ENCODE assay signal across 23 cellular contexts in genomic region chr11:92035488-92035887, GRCh38.
DNase-seq lines count a peak whose midpoint lies in the region; ATAC-seq, FAIRE-seq and TF ChIP-seq lines count a peak whose summit lies in the region.
"Had no signal": no experiment of that assay in that cellular context is flagged by ENCODE, and none has a peak within 500 bp of the region (broad histone marks: within the 10 kb centered on the region; RNA-seq: fewer than 3 reads in every experiment).

No MANE protein-coding gene starts in this region.

- dilution Hi-C loops in mammary epithelial cell (cut with HindIII; ENCODE audit: low sequenced_read_pairs): no loop called here

- H3K4me1 ChIP-seq in A549 (no peaks in the 10 kb centered on the region), mammary epithelial cell (ENCODE audit: insufficient read depth, low read length) (no peaks in the 10 kb centered on the region), right lobe of liver (no peaks in the 10 kb centered on the region), gastroesophageal sphincter (no peaks in the 10 kb centered on the region), A673 (ENCODE audit: insufficient read depth, low read length, poor library complexity, severe bottlenecking) (no peaks in the 10 kb centered on the region)
- H3K4me1 ChIP-seq: Peyer's patch, SJSA1 had no signal

- no peak for TF ChIP-seq CTCF in A549 (IDR thresholded peaks at IDR 0.05)
- no peak for TF ChIP-seq CTCF in mammary epithelial cell (conservative IDR thresholded peaks at IDR 0.05 in 1 of 2, IDR thresholded peaks at IDR 0.05 in 1 of 2; ENCODE audit: extremely low read depth in 1 of 2, insufficient read depth in 1 of 2, low read depth in 1 of 2, low read length in 2 of 2)
- TF ChIP-seq CTCF in right lobe of liver (IDR thresholded peaks at IDR 0.05): no peak
- no peak for TF ChIP-seq CTCF in gastroesophageal sphincter (IDR thresholded peaks at IDR 0.05)
- no peak for TF ChIP-seq CTCF in A673 (conservative IDR thresholded peaks at IDR 0.05; ENCODE audit: low read depth, low read length)
- no peak for TF ChIP-seq CTCF in GM10248 (IDR thresholded peaks at IDR 0.05; ENCODE audit: control extremely low read depth, extremely low read depth, low read depth, missing control alignments)

- H3K36me3 ChIP-seq in mammary epithelial cell (ENCODE audit: insufficient read depth, low read length) (no peaks in the 10 kb centered on the region), right lobe of liver (no peaks in the 10 kb centered on the region), gastroesophageal sphincter (no peaks in the 10 kb centered on the region), A673 (ENCODE audit: insufficient read depth, low read length, poor library complexity, severe bottlenecking) (no peaks in the 10 kb centered on the region)
- H3K36me3 ChIP-seq: Peyer's patch, SJSA1 had no signal

- intact Hi-C loops in mammary epithelial cell (cut with micrococcal nuclease) (no loop called here), right lobe of liver (cut with DNase I) (no loop called here), A673 (cut with micrococcal nuclease; ENCODE audit: unreplicated experiment) (no loop called here)

- no peaks in the 10 kb centered on the region for H3K9me3 ChIP-seq in A549
- no peaks in the 10 kb centered on the region for H3K9me3 ChIP-seq in mammary epithelial cell (replicated peaks; ENCODE audit: insufficient read depth, low read length)
- H3K9me3 ChIP-seq in right lobe of liver: no peaks in the 10 kb centered on the region
- H3K9me3 ChIP-seq in gastroesophageal sphincter: no peaks in the 10 kb centered on the region
- no peaks in the 10 kb centered on the region for H3K9me3 ChIP-seq in A673 (ENCODE audit: low read depth, low read length, poor library complexity, severe bottlenecking)
- H3K9me3 ChIP-seq: Peyer's patch, SJSA1 had no signal

- TF ChIP-seq RAD21 in A549 (conservative IDR thresholded peaks at IDR 0.05 in 1 of 2, IDR thresholded peaks at IDR 0.05 in 1 of 2): no peak

- no peak for FAIRE-seq in A549 (lab: Jason Lieb, UNC)
- FAIRE-seq: D721Med, GM12891 had no signal

- H3K9ac ChIP-seq in mammary epithelial cell (ENCODE audit: insufficient read depth, low read length): no peak overlapping the region

- TF ChIP-seq EP300 in A549 (IDR thresholded peaks at IDR 0.05) (no peak), gastroesophageal sphincter (IDR thresholded peaks at IDR 0.05) (no peak)

- no peak overlapping the region for H2AFZ ChIP-seq in mammary epithelial cell (ENCODE audit: low read depth, low read length)

- POLR2A ChIA-PET in A549 (lab: Yijun Ruan, JAX) (no interaction called here), A673 (lab: Charles Lee; ENCODE audit: low non-redundant PET) (no interaction called here), GM10248 (lab: Yijun Ruan, JAX) (no interaction called here)

- TF ChIP-seq POLR2A in A549 (IDR thresholded peaks at IDR 0.05; ENCODE audit: low read length): no peak
- TF ChIP-seq POLR2A in right lobe of liver (IDR thresholded peaks at IDR 0.05): no peak
- no peak for TF ChIP-seq POLR2A in gastroesophageal sphincter (IDR thresholded peaks at IDR 0.05)

- in situ Hi-C loops in mammary epithelial cell (cut with MboI; ENCODE audit: low sequenced_read_pairs in 2 of 2): no loop called here

- H3K4me3 ChIP-seq in A549: no peak overlapping the region
- no peak overlapping the region for H3K4me3 ChIP-seq in mammary epithelial cell (replicated peaks in 1 of 3; ENCODE audit: insufficient read depth in 1 of 3, low read depth in 2 of 3, low read length in 3 of 3)
- H3K4me3 ChIP-seq in right lobe of liver: no peak overlapping the region
- no peak overlapping the region for H3K4me3 ChIP-seq in gastroesophageal sphincter
- no peak overlapping the region for H3K4me3 ChIP-seq in A673 (ENCODE audit: low read depth, low read length, poor library complexity, severe bottlenecking)
- H3K4me3 ChIP-seq: Peyer's patch, SJSA1 had no signal

- no peaks in the 10 kb centered on the region for H3K79me2 ChIP-seq in mammary epithelial cell (ENCODE audit: insufficient read depth, low read length)

- H3K27ac ChIP-seq in A549 (no peak overlapping the region), mammary epithelial cell (ENCODE audit: insufficient read depth, low read depth, low read length) (no peak overlapping the region), right lobe of liver (no peak overlapping the region), gastroesophageal sphincter (no peak overlapping the region), A673 (ENCODE audit: low read depth, low read length, poor library complexity, severe bottlenecking) (no peak overlapping the region)
- H3K27ac ChIP-seq: Peyer's patch, SJSA1 had no signal

- no peaks in the 10 kb centered on the region for H4K20me1 ChIP-seq in mammary epithelial cell (ENCODE audit: insufficient read depth, low read length)

- H3K4me2 ChIP-seq in A549 (no peak overlapping the region), mammary epithelial cell (ENCODE audit: insufficient read depth, low read depth, low read length) (no peak overlapping the region)

- 11% methylated on average over 1 of the region's 1 CpG for WGBS in A549 (ENCODE audit: missing lambda C conversion rate)
- 43% methylated on average over 1 of the region's 1 CpG for WGBS in mammary epithelial cell (ENCODE audit: low coverage, missing lambda C conversion rate)
- WGBS in right lobe of liver (ENCODE audit: insufficient coverage, low coverage, low lambda C conversion rate, missing lambda C conversion rate): 0% methylated on average over 1 of the region's 1 CpG
- 89% methylated on average over 1 of the region's 1 CpG for WGBS in gastroesophageal sphincter (ENCODE audit: low coverage in 1 of 2), 2 donors

- no peak for DNase-seq in A549 (ENCODE audit: low read depth in 1 of 2, low spot score in 1 of 2)
- DNase-seq in M059J (ENCODE audit: low read depth): peak; percentile 25
- peak; percentile 90 for DNase-seq in mammary epithelial cell
- DNase-seq in right lobe of liver: no peak
- DNase-seq in A673 (ENCODE audit: low spot score): no peak
- DNase-seq in GM10248 (ENCODE audit: extremely low spot score): no peak
- DNase-seq: DND-41; H7; KBM-7; NCI-H1092 treated with DMSO at 0.1 percent for 48 hours; NCI-H146; NCI-H2029; NCI-H2227 treated with DMSO at 0.1 percent for 48 hours; NCI-H510A; NCI-H774; NK-92 treated with Interleukin-12 subunit alpha and Interleukin-12 subunit beta, amount 100 ng/mL, for 24 hours; Peyer's patch had no signal

- CTCF ChIA-PET in A549 (lab: Yijun Ruan, JAX): no interaction called here
- CTCF ChIA-PET in mammary epithelial cell (lab: Charles Lee; ENCODE audit: low non-redundant PET): no interaction called here
- CTCF ChIA-PET in A673 (lab: Charles Lee): interaction anchor here (0.6 kb wide), 1 partner anchor 408 kb away, joined by 4 read pairs; no protein-coding TSS in a partner anchor
- CTCF ChIA-PET in GM10248 (lab: Yijun Ruan, JAX): no interaction called here

- H3K27me3 ChIP-seq in mammary epithelial cell (ENCODE audit: insufficient read depth, low read length) (no peaks in the 10 kb centered on the region), right lobe of liver (no peaks in the 10 kb centered on the region), gastroesophageal sphincter (no peaks in the 10 kb centered on the region), A673 (replicated peaks; ENCODE audit: insufficient read depth, low read depth, low read length, poor library complexity) (no peaks in the 10 kb centered on the region)
- H3K27me3 ChIP-seq: Peyer's patch, SJSA1 had no signal

- ATAC-seq in A549 (no peak), right lobe of liver (peak; percentile 57 to 100 (median 68)), gastroesophageal sphincter (no peak), HG03025 (IDR thresholded peaks at IDR 0.05; ENCODE audit: low FRiP score, unreplicated experiment) (no peak)
- ATAC-seq: Right ventricle myocardium inferior had no signal

- BruUV-seq in mammary epithelial cell (replicated peaks; lab: Mats Ljungman, UMichigan) (no TSS peak), A673 (replicated peaks; lab: Mats Ljungman, UMichigan) (no TSS peak)

TF ChIP-seq in A549, 52 proteins besides CTCF, POLR2A, EP300 and RAD21:
- TF ChIP-seq TP53 (CRISPR knock-in tag; IDR thresholded peaks at IDR 0.05) (no peak), ZSCAN20 (CRISPR knock-in tag; IDR thresholded peaks at IDR 0.05) (no peak), FOSL2 (IDR thresholded peaks at IDR 0.05) (no peak), FOSL2 (CRISPR knock-in tag; IDR thresholded peaks at IDR 0.05) (peak; percentile 33; the same call in 1 of the 2 replicates), CBX8 (IDR thresholded peaks at IDR 0.05) (no peak), SREBF2 (IDR thresholded peaks at IDR 0.05) (no peak), NFE2L2 (conservative IDR thresholded peaks at IDR 0.05; ENCODE audit: low read length) (no peak)

Comparison
In these comparisons a context has a peak if more than half of its experiments do, and no peak if none do; other contexts are left out.
1. ATAC-seq: peak in right lobe of liver (4 of 4); none in A549 (0 of 2), gastroesophageal sphincter (single experiment) and HG03025 (single experiment).
2. DNase-seq: peak in M059J (single experiment) and mammary epithelial cell (single experiment); none in A549 (0 of 2), right lobe of liver (0 of 3), A673 (single experiment) and GM10248 (single experiment).